ENCODE assay signal across 8 cellular contexts in genomic region chr7:77538908-77539212, GRCh38. TPM values are rescaled to one million over a fixed set of nuclear protein-coding genes. Genes with fewer than 3 reads are reported as not detected.
DNase-seq lines count a peak whose midpoint lies in the region; ATAC-seq, FAIRE-seq and TF ChIP-seq lines count a peak whose summit lies in the region.

No MANE protein-coding gene starts in this region.

- H3K4me2 ChIP-seq in GM12878 (ENCODE audit: control insufficient read depth, insufficient read depth) (peak overlapping the region; percentile 72), mesenchymal stem cell (ENCODE audit: low read length, poor library complexity, severe bottlenecking) (peak overlapping the region; percentile 33)

- H2AFZ ChIP-seq in GM12878 (ENCODE audit: control insufficient read depth, low read depth, low read length) (no peak overlapping the region), mesenchymal stem cell (ENCODE audit: low read depth, low read length) (no peak overlapping the region)

- H3K79me2 ChIP-seq in GM12878 (ENCODE audit: control insufficient read depth, insufficient read depth, low read length) = peaks cover 60% of the 10 kb centered on the region

- H3K27me3 ChIP-seq in GM12878 (replicated peaks in 1 of 2; ENCODE audit: control insufficient read depth in 2 of 2, insufficient read depth in 2 of 2, low read length in 1 of 2) (no peaks in the 10 kb centered on the region), mesenchymal stem cell (ENCODE audit: control insufficient read depth in 1 of 2, insufficient read depth in 1 of 2, low read length in 2 of 2) (no peaks in the 10 kb centered on the region)

- no peak overlapping the region for H2BK120ac ChIP-seq in mesenchymal stem cell (ENCODE audit: low read depth, low read length)

- H3K27ac Mint-ChIP-seq in activated naive CD4-positive, alpha-beta T cell treated with anti-CD3 and anti-CD28 coated beads, Interleukin-2, amount 50 U/mL, for 24 hours = no peak overlapping the region
- H3K27ac Mint-ChIP-seq in activated naive CD4-positive, alpha-beta T cell treated with anti-CD3 and anti-CD28 coated beads, Interleukin-2, amount 50 U/mL, for 72 hours = no peak overlapping the region
- peak overlapping the region; percentile 96 for H3K27ac Mint-ChIP-seq in type B pancreatic cell

- H2BK12ac ChIP-seq in mesenchymal stem cell (ENCODE audit: low read length in 2 of 2) = no peak overlapping the region

- H3K14ac ChIP-seq in mesenchymal stem cell (ENCODE audit: low read length in 2 of 2) = no peak overlapping the region

- H3K9me3 ChIP-seq in GM12878 (replicated peaks; ENCODE audit: control insufficient read depth, insufficient read depth, low read length) (no peaks in the 10 kb centered on the region), mesenchymal stem cell (ENCODE audit: control insufficient read depth, low read length) (no peaks in the 10 kb centered on the region)

- DNase-seq in activated naive CD4-positive, alpha-beta T cell treated with anti-CD3 and anti-CD28 coated beads, Interleukin-2, amount 50 U/mL, for 72 hours (ENCODE audit: low spot score in 2 of 2) = no peak
- DNase-seq in GM12878 (ENCODE audit: low read depth, low spot score) (no peak), mesenchymal stem cell (no peak), type B pancreatic cell (ENCODE audit: extremely low spot score, unreplicated experiment) (no peak), HT-29 (ENCODE audit: low spot score) (no peak), activated gamma-delta T cell (lab: John Stamatoyannopoulos, UW) (no peak)
- no peak for DNase-seq in activated CD4-positive, CD25-positive, alpha-beta regulatory T cell treated with anti-CD3 and anti-CD28 coated beads, Interleukin-2, amount 50 U/mL, for 72 hours

- SMC1A ChIA-PET in GM12878 (lab: Charles Lee; ENCODE audit: uncharacterized antibody, unreplicated experiment) = interaction anchor here (0.6 to 6.8 kb wide), 8 partner anchors 9 to 125 kb away, joined by 3 to 58 read pairs (median 6); no protein-coding TSS in a partner anchor

- in situ Hi-C loops in GM12878 (cut with MboI) = no loop called here

- no peak overlapping the region for H3K18ac ChIP-seq in mesenchymal stem cell (ENCODE audit: low read depth in 1 of 2, low read length in 2 of 2)

- TF ChIP-seq EP300 in GM12878 (IDR thresholded peaks at IDR 0.05; ENCODE audit: borderline replicate concordance in 1 of 2, control insufficient read depth in 1 of 2, low read depth in 2 of 2, low read length in 2 of 2) = no peak

- peaks cover 2% of the 10 kb centered on the region for H3K79me1 ChIP-seq in mesenchymal stem cell (replicated peaks; ENCODE audit: low read length, poor library complexity, severe bottlenecking)

- no peak overlapping the region for H3K4ac ChIP-seq in mesenchymal stem cell (ENCODE audit: low read depth in 1 of 2, low read length in 2 of 2)

- no peak for TF ChIP-seq POLR2A in GM12878 (IDR thresholded peaks at IDR 0.05; ENCODE audit: low read depth, low read length)

- H2AK5ac ChIP-seq in mesenchymal stem cell (ENCODE audit: low read length, severe bottlenecking) = no peak overlapping the region

- no peak overlapping the region for H2BK5ac ChIP-seq in mesenchymal stem cell (ENCODE audit: low read depth, low read length, poor library complexity, severe bottlenecking)

- peaks cover 34% of the 10 kb centered on the region for H3K4me1 Mint-ChIP-seq in activated naive CD4-positive, alpha-beta T cell treated with anti-CD3 and anti-CD28 coated beads, Interleukin-2, amount 50 U/mL, for 24 hours
- peaks cover 36% of the 10 kb centered on the region for H3K4me1 Mint-ChIP-seq in type B pancreatic cell (ENCODE audit: unreplicated experiment)

- intact Hi-C loops in GM12878 (cut with micrococcal nuclease; ENCODE audit: unreplicated experiment) = loop anchor here (2.0 to 5.0 kb wide), 3 partner anchors 77 to 187 kb away; no protein-coding TSS in a partner anchor

- H3K27ac ChIP-seq in GM12878 (ENCODE audit: control insufficient read depth, insufficient read depth) (no peak overlapping the region; the same call in 1 of the 2 replicates), mesenchymal stem cell (ENCODE audit: low read length, poor library complexity, severe bottlenecking) (peak overlapping the region; percentile 93)

- CTCF ChIA-PET in GM12878 (lab: Yijun Ruan, JAX) = interaction anchor here (0.9 to 1.0 kb wide), 3 partner anchors 19 to 208 kb away, joined by 3 to 4 read pairs (median 3); no protein-coding TSS in a partner anchor

- 20% methylated on average over 3 of the region's 3 CpGs for WGBS in GM12878 (ENCODE audit: insufficient coverage, insufficient replicate concordance, low lambda C conversion rate, missing lambda C conversion rate)
- 0% methylated on average over 2 of the region's 3 CpGs for WGBS in mesenchymal stem cell

- TF ChIP-seq CTCF in GM12878 (IDR thresholded peaks at IDR 0.05 in 2 of 3, conservative IDR thresholded peaks at IDR 0.05 in 1 of 3; ENCODE audit: control insufficient read depth in 2 of 3, extremely low read depth in 1 of 3, insufficient read depth in 1 of 3, low read depth in 3 of 3, low read length in 3 of 3) (no peak), type B pancreatic cell (conservative IDR thresholded peaks at IDR 0.05) (no peak)

- H3K36me3 Mint-ChIP-seq in activated naive CD4-positive, alpha-beta T cell treated with anti-CD3 and anti-CD28 coated beads, Interleukin-2, amount 50 U/mL, for 24 hours = no peaks in the 10 kb centered on the region
- H3K36me3 Mint-ChIP-seq in activated naive CD4-positive, alpha-beta T cell treated with anti-CD3 and anti-CD28 coated beads, Interleukin-2, amount 50 U/mL, for 72 hours = no peaks in the 10 kb centered on the region
- H3K36me3 Mint-ChIP-seq in type B pancreatic cell = peaks cover 9% of the 10 kb centered on the region

- H4K91ac ChIP-seq in mesenchymal stem cell (ENCODE audit: low read length) = no peak overlapping the region

- H3K4me1 ChIP-seq in GM12878 (ENCODE audit: control insufficient read depth, insufficient read depth, low read length) (peaks cover 3% of the 10 kb centered on the region; the same call in 1 of the 2 replicates), mesenchymal stem cell (ENCODE audit: control insufficient read depth, insufficient read depth, low read depth, low read length) (peaks cover 10% of the 10 kb centered on the region)

- TF ChIP-seq RAD21 in GM12878 (IDR thresholded peaks at IDR 0.05; ENCODE audit: insufficient read depth, low read depth, low read length) = no peak

- no peak for ATAC-seq in activated naive CD4-positive, alpha-beta T cell treated with anti-CD3 and anti-CD28 coated beads, Interleukin-2, amount 50 U/mL, for 72 hours
- no peak for ATAC-seq in GM12878

- no peaks in the 10 kb centered on the region for H3K9me3 Mint-ChIP-seq in activated naive CD4-positive, alpha-beta T cell treated with anti-CD3 and anti-CD28 coated beads, Interleukin-2, amount 50 U/mL, for 24 hours
- no peaks in the 10 kb centered on the region for H3K9me3 Mint-ChIP-seq in activated naive CD4-positive, alpha-beta T cell treated with anti-CD3 and anti-CD28 coated beads, Interleukin-2, amount 50 U/mL, for 72 hours
- peaks cover 5% of the 10 kb centered on the region for H3K9me3 Mint-ChIP-seq in type B pancreatic cell

- H3K9ac ChIP-seq in GM12878 (ENCODE audit: control insufficient read depth, insufficient read depth, low read length) (peak overlapping the region; percentile 89; the same call in 1 of the 2 replicates), mesenchymal stem cell (ENCODE audit: low read length) (peak overlapping the region; percentile 99)

- BruUV-seq in GM12878 (replicated peaks; lab: Mats Ljungman, UMichigan) = TSS peak; percentile 26

- H3K36me3 ChIP-seq in GM12878 (ENCODE audit: control insufficient read depth in 2 of 2, insufficient read depth in 2 of 2, low read length in 1 of 2) (no peaks in the 10 kb centered on the region), mesenchymal stem cell (ENCODE audit: control insufficient read depth in 1 of 2, insufficient read depth in 2 of 2, low read depth in 1 of 2, low read length in 2 of 2) (peaks cover 0 to 3% of the 10 kb centered on the region in 2 experiments)

- H3K4me3 ChIP-seq in GM12878 (peak overlapping the region; percentile 90), mesenchymal stem cell (ENCODE audit: insufficient read depth in 1 of 2, low read depth in 1 of 2, low read length in 2 of 2) (peak overlapping the region; percentile 87 to 99)

- no peak overlapping the region for H3K23ac ChIP-seq in mesenchymal stem cell (ENCODE audit: low read length in 2 of 2)

- no peaks in the 10 kb centered on the region for H3K27me3 Mint-ChIP-seq in activated naive CD4-positive, alpha-beta T cell treated with anti-CD3 and anti-CD28 coated beads, Interleukin-2, amount 50 U/mL, for 24 hours
- H3K27me3 Mint-ChIP-seq in type B pancreatic cell = no peaks in the 10 kb centered on the region

- FAIRE-seq in GM12878 (lab: Jason Lieb, UNC) = no peak

- H2BK15ac ChIP-seq in mesenchymal stem cell (ENCODE audit: low read depth, poor library complexity, severe bottlenecking) = no peak overlapping the region

- peak overlapping the region; percentile 87 for H3K4me3 Mint-ChIP-seq in activated naive CD4-positive, alpha-beta T cell treated with anti-CD3 and anti-CD28 coated beads, Interleukin-2, amount 50 U/mL, for 24 hours
- H3K4me3 Mint-ChIP-seq in type B pancreatic cell = peak overlapping the region; percentile 93

- H4K20me1 ChIP-seq in GM12878 (ENCODE audit: control insufficient read depth, insufficient read depth) = no peaks in the 10 kb centered on the region

- H4K8ac ChIP-seq in mesenchymal stem cell (ENCODE audit: low read length) = no peak overlapping the region

- RAD21 ChIA-PET in GM12878 (lab: Charles Lee; ENCODE audit: unreplicated experiment) = interaction anchor here (0.7 to 1.2 kb wide), 4 partner anchors 10 to 157 kb away, joined by 3 to 6 read pairs (median 4); partner anchors contain the start of gene GSAP

- POLR2A ChIA-PET in GM12878 (lab: Charles Lee) = interaction anchor here (0.8 to 1.0 kb wide), 4 partner anchors 10 to 17 kb away, joined by 3 to 5 read pairs (median 4); no protein-coding TSS in a partner anchor

RNA-seq across cellular contexts. Expression of gene PTPN12, which starts 1.8 kb away (rescaled TPM):
- 10 to 100 TPM; 13.6 to 21.9 TPM for total RNA-seq in activated naive CD4-positive, alpha-beta T cell treated with anti-CD3 and anti-CD28 coated beads, Interleukin-2, amount 50 U/mL, for 72 hours
- total RNA-seq in GM12878 (2013; cell fraction: nucleolus; rRNA removed) = 151 and 156 TPM in 2 replicates
- 17.8 and 22.4 TPM in 2 replicates for total RNA-seq in GM12878 (2014; rRNA removed)
- total RNA-seq in GM12878 (2014; rRNA removed; fragmentation: Illumina TruSeq; extraction: Trizol) = 23.7 and 26.3 TPM in 2 replicates
- total RNA-seq in GM12878 (2021) = 35.1 and 35.8 TPM in 2 replicates
- 7.7 TPM for polyA plus RNA-seq in GM12878 (2011; ENCODE audit: low read depth)
- polyA plus RNA-seq in GM12878 (2011; rRNA removed) = 43.1 and 45.7 TPM in 2 replicates
- 21.4 and 23.6 TPM in 2 replicates for polyA plus RNA-seq in GM12878 (2011; cell fraction: cytosol; rRNA removed)
- polyA plus RNA-seq in GM12878 (2011; cell fraction: nucleus; rRNA removed) = 26.6 and 28.1 TPM in 2 replicates
- 16.9 and 17.5 TPM in 2 replicates for polyA plus RNA-seq in GM12878 (2012)
- 52.9 and 63.3 TPM in 2 replicates for polyA plus RNA-seq in GM12878 (2014; fragmentation: Illumina TruSeq; extraction: Trizol)
- polyA plus RNA-seq in GM12878 (2014; fragmentation: Nextera tagmentation; extraction: Ambion mirVana) = 10 to 100 TPM; 12.3 to 12.6 TPM
- polyA plus RNA-seq in GM12878 (2014; rRNA removed) = 16.6 and 16.9 TPM in 2 replicates
- polyA plus RNA-seq in GM12878 (2016; fragmentation: Nextera tagmentation; extraction: Ambion mirVana) = 1 to 10 TPM; 6.6 to 7.1 TPM
- 43.7 and 78.6 TPM in 2 replicates for polyA minus RNA-seq in GM12878 (2011; rRNA and poly(A)+ RNA removed)
- polyA minus RNA-seq in GM12878 (2011; cell fraction: cytosol; rRNA and poly(A)+ RNA removed) = 17.2 and 25.6 TPM in 2 replicates
- polyA minus RNA-seq in GM12878 (2011; cell fraction: nucleus; rRNA and poly(A)+ RNA removed) = 26.6 and 45.6 TPM in 2 replicates
- polyA plus RNA-seq in mesenchymal stem cell (2013, experiment 1 of 2) = 60.3 TPM
- 59.8 TPM for polyA plus RNA-seq in mesenchymal stem cell (2013, experiment 2 of 2)
- total RNA-seq in type B pancreatic cell (ENCODE audit: low replicate concordance) = 69.1 and 76.7 TPM in 2 replicates
- total RNA-seq in HT-29 (2014; rRNA removed; shearing (Covaris generic)) = 23.6 and 29.6 TPM in 2 replicates
